ENCODE assay signal across 20 cellular contexts in genomic region chr7:123625254-123625653, GRCh38. TPM values are rescaled to one million over a fixed set of nuclear protein-coding genes. Genes with fewer than 3 reads are reported as not detected.
"Had no signal": no experiment of that assay in that cellular context is flagged by ENCODE, and none has a peak within 500 bp of the region (broad histone marks: within the 10 kb centered on the region; RNA-seq: fewer than 3 reads in every experiment).

No MANE protein-coding gene starts in this region.

- H3K27ac ChIP-seq: coronary artery, hepatocyte, left ventricle myocardium inferior, pancreas, skin epidermis, testis, tibial nerve had no signal

- DNase-seq: kidney, occipital lobe, retina had no signal

- H3K27me3 ChIP-seq: hepatocyte, pancreas, testis, tibial nerve had no signal

- FAIRE-seq: kidney, pancreas had no signal

- H3K4me2 ChIP-seq: hepatocyte had no signal

- H3K4me1 ChIP-seq: pancreas, testis, tibial nerve had no signal

- H3K9me3 ChIP-seq: left ventricle myocardium inferior, pancreas, testis, tibial nerve had no signal

- H2AFZ ChIP-seq: hepatocyte had no signal

- ATAC-seq: left cardiac atrium, sciatic nerve had no signal

- H3K36me3 ChIP-seq: pancreas, tibial nerve had no signal

- H3K4me3 ChIP-seq: coronary artery, hepatocyte, left ventricle myocardium inferior, lung, pancreas, skin epidermis, testis, tibial nerve had no signal

- H3K79me2 ChIP-seq: hepatocyte had no signal

RNA-seq across cellular contexts. Expression of gene ASB15, which starts 23.6 kb away (rescaled TPM):
- total RNA-seq: chondrocyte, dermis microvascular lymphatic vessel endothelial cell, fibroblast of villous mesenchyme, hepatocyte, kidney, lung, occipital lobe, progenitor cell of endocrine pancreas, sciatic nerve, subcutaneous adipose tissue, tibial nerve, ureter had no signal
- polyA plus RNA-seq: esophagus, hepatocyte, lung, pancreas had no signal

RNA-seq across cellular contexts. Expression of gene LMOD2, which starts 30.4 kb away (rescaled TPM):
- total RNA-seq: chondrocyte, dermis microvascular lymphatic vessel endothelial cell, fibroblast of villous mesenchyme, hepatocyte, kidney, occipital lobe, progenitor cell of endocrine pancreas, sciatic nerve, subcutaneous adipose tissue, tibial nerve had no signal
- polyA plus RNA-seq: hepatocyte, lung, pancreas had no signal
